In genomic region chr14:52988153-52988552, GRCh38 we compare ENCODE assay signal across 26 cellular contexts.
"Had no signal": no experiment of that assay in that cellular context is flagged by ENCODE, and none has a peak within 500 bp of the region (broad histone marks: within the 10 kb centered on the region; RNA-seq: fewer than 3 reads in every experiment).

No MANE protein-coding gene starts in this region.

- H3K9me3 Mint-ChIP-seq: effector memory CD8-positive, alpha-beta T cell had no signal

- H3K4me1 Mint-ChIP-seq: naive thymus-derived CD4-positive, alpha-beta T cell; nephron progenitor cell; stimulated activated naive CD8-positive, alpha-beta T cell treated with anti-CD3 and anti-CD28 coated beads, Interleukin-15, amount 100 ng/mL, for 72 hours had no signal

- H3K36me3 ChIP-seq: esophagus squamous epithelium, heart right ventricle, left lung, prostate gland, right atrium auricular region, suprapubic skin had no signal

- ATAC-seq: effector memory CD8-positive, alpha-beta T cell; heart right ventricle; left cardiac atrium; left lung; naive thymus-derived CD4-positive, alpha-beta T cell; sciatic nerve; stimulated activated naive CD8-positive, alpha-beta T cell treated with anti-CD3 and anti-CD28 coated beads, Interleukin-15, amount 100 ng/mL, for 72 hours had no signal

- H3K9me3 ChIP-seq: esophagus squamous epithelium, heart right ventricle, left lung, prostate gland, right atrium auricular region, suprapubic skin had no signal

- H3K27me3 ChIP-seq: esophagus squamous epithelium, heart right ventricle, left lung, right atrium auricular region, suprapubic skin had no signal

- DNase-seq: dermis blood vessel endothelial cell; effector memory CD8-positive, alpha-beta T cell; esophagus squamous epithelium; foreskin melanocyte; glutamatergic neuron; heart right ventricle; hippocampal formation; left cardiac atrium; left lung; mesenchymal stem cell; midbrain; naive thymus-derived CD4-positive, alpha-beta T cell; nephron progenitor cell; stimulated activated CD4-positive, alpha-beta T cell treated with anti-CD3 and anti-CD28 coated beads, Interleukin-12 subunit alpha, Interleukin-12 subunit beta, amount 100 ng/mL, for 4 hours; stimulated activated CD4-positive, alpha-beta T cell treated with anti-CD3 and anti-CD28 coated beads, Interleukin-1b, Interleukin-23, amount 100 ng/mL, for 48 hours; stimulated activated CD4-positive, alpha-beta T cell treated with anti-CD3 and anti-CD28 coated beads, Interleukin-4, amount 100 ng/mL, for 1 hour; stimulated activated CD8-positive, alpha-beta memory T cell treated with anti-CD3 and anti-CD28 coated beads, Interleukin-4, amount 100 ng/mL, for 48 hours; stimulated activated naive CD4-positive, alpha-beta T cell; stimulated activated naive CD8-positive, alpha-beta T cell treated with anti-CD3 and anti-CD28 coated beads, Interleukin-15, amount 100 ng/mL, for 72 hours had no signal

- H3K4me1 ChIP-seq: esophagus squamous epithelium, heart right ventricle, left lung, prostate gland, right atrium auricular region, suprapubic skin had no signal

- H3K4me3 Mint-ChIP-seq: effector memory CD8-positive, alpha-beta T cell; naive thymus-derived CD4-positive, alpha-beta T cell; nephron progenitor cell; stimulated activated naive CD8-positive, alpha-beta T cell treated with anti-CD3 and anti-CD28 coated beads, Interleukin-15, amount 100 ng/mL, for 72 hours; type B pancreatic cell had no signal

- H3K4me3 ChIP-seq: coronary artery, esophagus squamous epithelium, heart right ventricle, left lung, prostate gland, right atrium auricular region, smooth muscle cell, suprapubic skin had no signal

- H3K36me3 Mint-ChIP-seq: type B pancreatic cell had no signal

- H3K27ac ChIP-seq: coronary artery, esophagus squamous epithelium, heart right ventricle, left lung, prostate gland, right atrium auricular region, suprapubic skin had no signal

- H3K27me3 Mint-ChIP-seq: stimulated activated naive CD8-positive, alpha-beta T cell treated with anti-CD3 and anti-CD28 coated beads, Interleukin-15, amount 100 ng/mL, for 72 hours had no signal

- H3K27ac Mint-ChIP-seq: effector memory CD8-positive, alpha-beta T cell; naive thymus-derived CD4-positive, alpha-beta T cell; nephron progenitor cell; stimulated activated naive CD8-positive, alpha-beta T cell treated with anti-CD3 and anti-CD28 coated beads, Interleukin-15, amount 100 ng/mL, for 72 hours; type B pancreatic cell had no signal
